In genomic region chr2:207676827-207677354, GRCh38 we compare ENCODE assay signal across 9 cellular contexts. TPM values are rescaled to one million over a fixed set of nuclear protein-coding genes. Genes with fewer than 3 reads are reported as not detected.
DNase-seq lines count a peak whose midpoint lies in the region; ATAC-seq and TF ChIP-seq lines count a peak whose summit lies in the region.
"Had no signal": no experiment of that assay in that cellular context is flagged by ENCODE, and none has a peak within 500 bp of the region (broad histone marks: within the 10 kb centered on the region; RNA-seq: fewer than 3 reads in every experiment).

No MANE protein-coding gene starts in this region.

- H3K9me3 Mint-ChIP-seq in stimulated activated memory B cell treated with anti-CD40 and anti-IgM and Interleukin-4, amounts not matched to agents 10 μg/mL and 1 μg/mL and 100 μg/mL, for 72 hours = no peaks in the 10 kb centered on the region
- H3K9me3 Mint-ChIP-seq: activated T-cell treated with anti-CD3 and anti-CD28 coated beads, Interleukin-2, amount 50 U/mL, for 4 hours had no signal

- H3K4me1 ChIP-seq in PC-9 (replicated peaks; ENCODE audit: insufficient read depth) (peaks cover 17% of the 10 kb centered on the region), BE2C (no peaks in the 10 kb centered on the region)

- H3K4me3 ChIP-seq in PC-9 = no peak overlapping the region
- peak overlapping the region; percentile 41 for H3K4me3 ChIP-seq in fibroblast of pulmonary artery (replicated peaks; ENCODE audit: low read depth, low read length)
- no peak overlapping the region for H3K4me3 ChIP-seq in BE2C (ENCODE audit: low read depth, low read length)

- H3K4me3 Mint-ChIP-seq in stimulated activated memory B cell treated with anti-CD40 and anti-IgM and Interleukin-4, amounts not matched to agents 10 μg/mL and 1 μg/mL and 100 μg/mL, for 72 hours = no peak overlapping the region
- H3K4me3 Mint-ChIP-seq: activated T-cell treated with anti-CD3 and anti-CD28 coated beads, Interleukin-2, amount 50 U/mL, for 4 hours had no signal

- no peaks in the 10 kb centered on the region for H3K9me3 ChIP-seq in PC-9 (ENCODE audit: insufficient read depth, low read depth)
- H3K9me3 ChIP-seq in BE2C = no peaks in the 10 kb centered on the region

- no peaks in the 10 kb centered on the region for H3K27me3 Mint-ChIP-seq in stimulated activated memory B cell treated with anti-CD40 and anti-IgM and Interleukin-4, amounts not matched to agents 10 μg/mL and 1 μg/mL and 100 μg/mL, for 72 hours

- H3K27me3 ChIP-seq in PC-9 (ENCODE audit: insufficient read depth, low read depth) (no peaks in the 10 kb centered on the region), BE2C (no peaks in the 10 kb centered on the region)

- H3K9me2 ChIP-seq in PC-9 (ENCODE audit: insufficient read depth) = no peaks in the 10 kb centered on the region

- peak overlapping the region; percentile 76 for H3K27ac ChIP-seq in PC-9

- CTCF ChIA-PET in PC-9 (lab: Charles Lee) = interaction anchor here (0.7 kb wide), 1 partner anchor 35 kb away, joined by 3 read pairs; the partner anchor contains the start of gene CCNYL1

- POLR2A ChIA-PET in PC-9 (lab: Charles Lee; ENCODE audit: unreplicated experiment) = no interaction called here

- H2AFZ ChIP-seq in PC-9 = peak overlapping the region; percentile 36; the same call in 1 of the 2 replicates

- no peak for TF ChIP-seq CTCF in GM20000 (IDR thresholded peaks at IDR 0.05; ENCODE audit: extremely low read depth, missing control alignments)
- TF ChIP-seq CTCF in PC-9 (conservative IDR thresholded peaks at IDR 0.05) = no peak
- no peak for TF ChIP-seq CTCF in fibroblast of pulmonary artery (IDR thresholded peaks at IDR 0.05; ENCODE audit: low read length, missing control alignments)
- TF ChIP-seq CTCF in BE2C (IDR thresholded peaks at IDR 0.05; ENCODE audit: low read depth, low read length) = no peak

- BruUV-seq in PC-9 (replicated peaks; lab: Mats Ljungman, UMichigan) = no TSS peak

- peak overlapping the region; percentile 75 for H3K27ac Mint-ChIP-seq in stimulated activated memory B cell treated with anti-CD40 and anti-IgM and Interleukin-4, amounts not matched to agents 10 μg/mL and 1 μg/mL and 100 μg/mL, for 72 hours

- H3K36me3 Mint-ChIP-seq in stimulated activated memory B cell treated with anti-CD40 and anti-IgM and Interleukin-4, amounts not matched to agents 10 μg/mL and 1 μg/mL and 100 μg/mL, for 72 hours = peaks cover 12% of the 10 kb centered on the region

- peaks cover 8% of the 10 kb centered on the region; the same call in 1 of the 2 replicates for H3F3A ChIP-seq in PC-9 (ENCODE audit: insufficient read depth, low read depth)

- H3K79me2 ChIP-seq in PC-9 (ENCODE audit: low read depth) = no peaks in the 10 kb centered on the region

- ATAC-seq in stimulated activated memory B cell treated with anti-CD40 and anti-IgM and Interleukin-4, amounts not matched to agents 10 μg/mL and 1 μg/mL and 100 μg/mL, for 72 hours = no peak
- no peak for ATAC-seq in HG02678 (IDR thresholded peaks at IDR 0.05; ENCODE audit: unreplicated experiment)
- ATAC-seq: activated T-cell treated with anti-CD3 and anti-CD28 coated beads, Interleukin-2, amount 50 U/mL, for 4 hours had no signal

- H3K4me1 Mint-ChIP-seq in stimulated activated memory B cell treated with anti-CD40 and anti-IgM and Interleukin-4, amounts not matched to agents 10 μg/mL and 1 μg/mL and 100 μg/mL, for 72 hours = peaks cover 21% of the 10 kb centered on the region

- DNase-seq in GM20000 (ENCODE audit: low spot score) (peak; percentile 45), PC-9 (peak in 1 of 2 experiments; percentile 85), fibroblast of pulmonary artery (ENCODE audit: low read depth) (peak; percentile 90), DMS53 (lab: John Stamatoyannopoulos, UW) (no peak), HT-29 (ENCODE audit: low spot score) (no peak), BE2C (no peak)
- DNase-seq: activated T-cell treated with anti-CD3 and anti-CD28 coated beads, Interleukin-2, amount 50 U/mL, for 4 hours had no signal

- H4K20me1 ChIP-seq in PC-9 (ENCODE audit: insufficient read depth) = no peaks in the 10 kb centered on the region

- H3K36me3 ChIP-seq in PC-9 (ENCODE audit: low read depth) (no peaks in the 10 kb centered on the region), BE2C (no peaks in the 10 kb centered on the region)

- intact Hi-C loops in PC-9 (cut with micrococcal nuclease; ENCODE audit: unreplicated experiment) = loop anchor here (1.0 kb wide), 1 partner anchor 44 kb away; no protein-coding TSS in a partner anchor

- peak overlapping the region; percentile 62 for H3K4me2 ChIP-seq in PC-9

RNA-seq across cellular contexts. Expression of gene CCNYL1, which starts 34.5 kb away (rescaled TPM):
- total RNA-seq in PC-9 (2021) = 21.8 and 24.8 TPM in 2 replicates
- total RNA-seq in HT-29 (2014; rRNA removed; shearing (Covaris generic)) = 3.2 and 4.7 TPM in 2 replicates
- polyA plus RNA-seq in BE2C (2012; ENCODE audit: insufficient read depth, insufficient read length, low read depth) = 6.1 TPM

RNA-seq across cellular contexts. Expression of gene METTL21A, which starts 51.7 kb away (rescaled TPM):
- total RNA-seq in PC-9 (2021) = 11.7 and 13.6 TPM in 2 replicates
- total RNA-seq in HT-29 (2014; rRNA removed; shearing (Covaris generic)) = 40.9 and 61.7 TPM in 2 replicates
- polyA plus RNA-seq in BE2C (2012; ENCODE audit: insufficient read depth, insufficient read length, low read depth) = 30.0 TPM

Comparison
In these comparisons a context has a peak if more than half of its experiments do, and no peak if none do; other contexts are left out.
1. DNase-seq: peak in GM20000 (single experiment) and fibroblast of pulmonary artery (single experiment); none in DMS53 (single experiment), HT-29 (single experiment) and BE2C (single experiment).